14 cellular contexts compared by ENCODE assay signal in the genomic region with DNA sequence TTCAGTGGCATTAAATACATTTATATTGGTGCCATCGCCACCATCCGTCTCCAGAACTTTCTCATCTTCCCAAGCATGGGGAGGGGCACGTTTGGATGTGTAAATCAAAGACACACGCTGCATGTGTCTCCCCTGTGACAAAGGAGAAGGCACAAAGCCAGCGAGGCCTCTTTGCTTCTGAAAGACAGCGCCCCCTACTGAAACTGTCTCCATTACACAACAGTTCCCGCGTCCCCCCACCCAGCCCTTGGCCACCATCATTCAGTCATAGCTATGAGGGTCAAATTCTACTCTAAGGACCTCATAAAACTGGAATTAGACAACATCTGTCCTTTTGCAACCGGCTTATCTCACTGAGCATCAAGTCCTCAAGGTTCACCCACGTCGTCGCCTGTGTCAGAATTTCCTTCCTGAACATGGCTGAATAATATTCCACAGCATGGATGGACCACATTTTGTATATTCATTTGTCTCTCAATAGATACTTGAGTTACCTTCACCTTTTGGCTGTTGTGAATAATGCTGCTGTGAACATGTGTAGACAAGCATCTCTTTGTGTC.
DNase-seq lines count a peak whose midpoint lies in the region; ATAC-seq, FAIRE-seq and TF ChIP-seq lines count a peak whose summit lies in the region.
"Had no signal": no experiment of that assay in that cellular context is flagged by ENCODE, and none has a peak within 500 bp of the region (broad histone marks: within the 10 kb centered on the region; RNA-seq: fewer than 3 reads in every experiment).

No MANE protein-coding gene starts in this region.

- H3K79me1 ChIP-seq in mesendoderm (ENCODE audit: low read length) = no peaks in the 10 kb centered on the region

- no peak overlapping the region for H2BK120ac ChIP-seq in mesendoderm (ENCODE audit: low read depth, low read length)

- no peak overlapping the region for H4K8ac ChIP-seq in mesendoderm (ENCODE audit: low read depth, low read length)

- no peak overlapping the region for H2BK5ac ChIP-seq in mesendoderm (ENCODE audit: low read length)

- no peak overlapping the region for H3K18ac ChIP-seq in mesendoderm (ENCODE audit: low read length)

- H3F3A ChIP-seq in DOHH2 (ENCODE audit: control insufficient read depth, insufficient read depth) = no peaks in the 10 kb centered on the region

- H3K27ac ChIP-seq in DOHH2 (ENCODE audit: low read depth, low read length) (no peak overlapping the region), mesendoderm (ENCODE audit: low read depth, low read length) (no peak overlapping the region), upper lobe of left lung (no peak overlapping the region)
- H3K27ac ChIP-seq: adrenal gland, heart right ventricle had no signal

- H3K27me3 ChIP-seq in DOHH2 (ENCODE audit: control insufficient read depth, low read length) = no peaks in the 10 kb centered on the region; the same call in 1 of the 2 replicates
- H3K27me3 ChIP-seq in H7 (ENCODE audit: control insufficient read depth, insufficient read depth, low read length) = peaks cover 11% of the 10 kb centered on the region
- H3K27me3 ChIP-seq in mesendoderm (ENCODE audit: insufficient read depth, low read length, poor library complexity) = no peaks in the 10 kb centered on the region
- no peaks in the 10 kb centered on the region for H3K27me3 ChIP-seq in upper lobe of left lung

- H3K4me3 ChIP-seq in DOHH2 (ENCODE audit: low read length) (no peak overlapping the region), H7 (ENCODE audit: insufficient read depth, low read depth, low read length) (no peak overlapping the region), astrocyte of the spinal cord (ENCODE audit: low read depth, low read length) (no peak overlapping the region), mesendoderm (ENCODE audit: low read length) (no peak overlapping the region), upper lobe of left lung (no peak overlapping the region)
- H3K4me3 ChIP-seq: adrenal gland, heart right ventricle had no signal

- H4K5ac ChIP-seq in mesendoderm (ENCODE audit: low read length) = no peak overlapping the region

- H3K4me2 ChIP-seq in DOHH2 (ENCODE audit: low read length) (no peak overlapping the region), mesendoderm (ENCODE audit: low read length) (no peak overlapping the region)

- peak; percentile 60 for TF ChIP-seq CTCF in DOHH2 (IDR thresholded peaks at IDR 0.05; ENCODE audit: low read depth, low read length, poor library complexity, severe bottlenecking)
- TF ChIP-seq CTCF in astrocyte of the spinal cord (IDR thresholded peaks at IDR 0.05; ENCODE audit: low read depth, low read length) = peak; percentile 24
- no peak for TF ChIP-seq CTCF in upper lobe of left lung (IDR thresholded peaks at IDR 0.05)

- H2AK5ac ChIP-seq in mesendoderm (ENCODE audit: low read length) = no peak overlapping the region

- no CpG with 5 or more reads among the region's 12 CpGs for WGBS in mesendoderm (ENCODE audit: extremely low coverage, insufficient coverage, low lambda C conversion rate)
- WGBS in upper lobe of left lung, 2 donors = 63 to 69% methylated on average over 12 of the region's 12 CpGs

- H4K20me1 ChIP-seq in DOHH2 (ENCODE audit: control insufficient read depth, insufficient read depth, low read depth, low read length) = no peaks in the 10 kb centered on the region

- H3K9me2 ChIP-seq in DOHH2 (replicated peaks; ENCODE audit: control insufficient read depth, low read length) = no peaks in the 10 kb centered on the region

- no peak overlapping the region for H3K4ac ChIP-seq in mesendoderm (ENCODE audit: low read depth, low read length)

- H3K4me1 ChIP-seq in DOHH2 (ENCODE audit: control insufficient read depth, low read length) = no peaks in the 10 kb centered on the region
- H3K4me1 ChIP-seq in mesendoderm (ENCODE audit: control insufficient read depth, low read depth, low read length) = no peaks in the 10 kb centered on the region
- H3K4me1 ChIP-seq in upper lobe of left lung = no peaks in the 10 kb centered on the region
- H3K4me1 ChIP-seq: adrenal gland, heart right ventricle had no signal

- H3K79me2 ChIP-seq in DOHH2 (ENCODE audit: control insufficient read depth, low read length) (no peaks in the 10 kb centered on the region), mesendoderm (ENCODE audit: control insufficient read depth, insufficient read depth, low read length) (no peaks in the 10 kb centered on the region)

- no peak for FAIRE-seq in HTR-8/SVneo (lab: Jason Lieb, UNC)
- FAIRE-seq: RCC 7860 had no signal

- no peaks in the 10 kb centered on the region for H3K9me3 ChIP-seq in DOHH2 (ENCODE audit: control insufficient read depth, insufficient read depth, low read length)
- H3K9me3 ChIP-seq in upper lobe of left lung = no peaks in the 10 kb centered on the region
- H3K9me3 ChIP-seq: adrenal gland, heart right ventricle had no signal

- no peak overlapping the region for H3K23ac ChIP-seq in mesendoderm (ENCODE audit: low read length)

- H3K36me3 ChIP-seq in DOHH2 (ENCODE audit: control insufficient read depth, low read length) (no peaks in the 10 kb centered on the region), H7 (replicated peaks; ENCODE audit: control insufficient read depth, insufficient read depth, low read length) (no peaks in the 10 kb centered on the region), mesendoderm (ENCODE audit: control insufficient read depth, insufficient read depth, low read length) (no peaks in the 10 kb centered on the region), upper lobe of left lung (no peaks in the 10 kb centered on the region)
- H3K36me3 ChIP-seq: adrenal gland, heart right ventricle had no signal

- TF ChIP-seq POLR2A in upper lobe of left lung (IDR thresholded peaks at IDR 0.05) = no peak

- TF ChIP-seq EP300 in upper lobe of left lung (IDR thresholded peaks at IDR 0.05) = no peak

- in situ Hi-C loops in astrocyte of the spinal cord (cut with HindIII; ENCODE audit: low sequenced_read_pairs) = no loop called here

- peak; percentile 86 for DNase-seq in H7
- no peak for DNase-seq in astrocyte of the spinal cord (ENCODE audit: low read depth, low spot score)
- DNase-seq in mesendoderm = peak; percentile 62
- no peak for DNase-seq in HTR-8/SVneo (ENCODE audit: insufficient read length, low spot score)
- no peak for DNase-seq in upper lobe of left lung
- DNase-seq: effector memory CD4-positive, alpha-beta T cell; heart right ventricle; NCI-H2029 treated with DMSO at 0.1 percent for 48 hours; posterior cingulate gyrus had no signal

- no peak for ATAC-seq in GM18873 (IDR thresholded peaks at IDR 0.05; ENCODE audit: low FRiP score, unreplicated experiment)
- ATAC-seq in upper lobe of left lung (ENCODE audit: low FRiP score in 2 of 2) = no peak
- no peak for ATAC-seq in HG02759 (IDR thresholded peaks at IDR 0.05; ENCODE audit: unreplicated experiment)
- ATAC-seq: heart right ventricle had no signal

- H3K56ac ChIP-seq in mesendoderm (ENCODE audit: low read length) = no peak overlapping the region

- no peak overlapping the region for H2BK15ac ChIP-seq in mesendoderm (replicated peaks; ENCODE audit: low read depth)

- no peak overlapping the region for H3K9ac ChIP-seq in mesendoderm (ENCODE audit: low read length)

Comparison
In these comparisons a context has a peak if more than half of its experiments do, and no peak if none do; other contexts are left out.
1. CTCF ChIP-seq: peak in DOHH2 (single experiment) and astrocyte of the spinal cord (single experiment); none in upper lobe of left lung (0 of 6).
2. DNase-seq: peak in H7 (single experiment) and mesendoderm (single experiment); none in astrocyte of the spinal cord (single experiment), HTR-8/SVneo (single experiment) and upper lobe of left lung (0 of 2).